In genomic region chr12:81369175-81369574, GRCh38 we compare ENCODE assay signal across 19 cellular contexts.
DNase-seq lines count a peak whose midpoint lies in the region; ATAC-seq and FAIRE-seq lines count a peak whose summit lies in the region.
"Had no signal": no experiment of that assay in that cellular context is flagged by ENCODE, and none has a peak within 500 bp of the region (broad histone marks: within the 10 kb centered on the region; RNA-seq: fewer than 3 reads in every experiment).

No MANE protein-coding gene starts in this region.

- no peak for FAIRE-seq in urothelium cell line (lab: Jason Lieb, UNC)
- FAIRE-seq: A549, G401.6, GM12892, GM18507, HepG2 had no signal

- ATAC-seq in HG02884 (IDR thresholded peaks at IDR 0.05; ENCODE audit: unreplicated experiment) (no peak), HG02970 (IDR thresholded peaks at IDR 0.05; ENCODE audit: low FRiP score, unreplicated experiment) (no peak)
- ATAC-seq: A549, HCT116, HepG2 had no signal

- DNase-seq in NCI-H446 treated with DMSO at 0.1 percent for 48 hours (lab: John Stamatoyannopoulos, UW) (peak; percentile 11), NCI-H446 (lab: John Stamatoyannopoulos, UW) (no peak), hippocampal formation (lab: John Stamatoyannopoulos, UW) (peak; percentile 1 to 53), putamen (ENCODE audit: low spot score) (peak; percentile 59), urothelium cell line (ENCODE audit: low spot score) (no peak), DMS53 treated with DMSO at 0.1 percent for 48 hours (lab: John Stamatoyannopoulos, UW; ENCODE audit: unreplicated experiment) (no peak)
- DNase-seq: AML-193; CD4-positive, alpha-beta memory T cell; GOT3; H7; HFFc6 had no signal

Comparison
In these comparisons a context has a peak if more than half of its experiments do, and no peak if none do; other contexts are left out.
1. DNase-seq: peak in NCI-H446 treated with DMSO at 0.1 percent for 48 hours (single experiment), hippocampal formation (2 of 2) and putamen (single experiment); none in NCI-H446 (0 of 2), urothelium cell line (single experiment) and DMS53 treated with DMSO at 0.1 percent for 48 hours (single experiment).